9 cellular contexts compared by ENCODE assay signal in the genomic region with DNA sequence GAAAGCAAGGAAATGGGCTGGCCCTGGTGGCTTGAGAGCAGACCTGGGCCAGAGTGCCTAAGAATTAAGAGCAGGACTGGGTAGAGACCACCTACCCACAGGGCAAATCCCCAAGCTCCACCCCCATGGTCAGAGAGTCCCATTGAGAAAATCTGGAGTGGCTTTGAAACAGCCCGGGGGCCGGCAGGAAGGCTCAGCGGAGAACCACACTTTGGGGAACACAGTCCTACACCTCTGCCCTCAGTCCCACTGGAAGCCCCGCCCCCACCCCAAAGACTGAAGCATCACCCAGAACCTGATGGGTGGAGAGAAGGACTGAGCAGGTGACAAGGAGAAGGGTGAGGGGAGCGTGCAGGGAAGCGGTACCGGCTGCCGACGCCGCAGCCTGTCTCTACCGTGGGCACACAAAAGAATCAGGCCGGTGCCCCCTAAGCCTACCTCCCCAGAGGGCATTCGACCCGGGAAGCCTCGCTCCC. TPM values are rescaled to one million over a fixed set of nuclear protein-coding genes. Genes with fewer than 3 reads are reported as not detected.
DNase-seq lines count a peak whose midpoint lies in the region; ATAC-seq, FAIRE-seq and TF ChIP-seq lines count a peak whose summit lies in the region.
"Had no signal": no experiment of that assay in that cellular context is flagged by ENCODE, and none has a peak within 500 bp of the region (broad histone marks: within the 10 kb centered on the region; RNA-seq: fewer than 3 reads in every experiment).

No MANE protein-coding gene starts in this region.

- no peak overlapping the region for H2AK5ac ChIP-seq in H9 (ENCODE audit: insufficient read length, low read length)

- no peak overlapping the region for H2BK12ac ChIP-seq in H9 (ENCODE audit: insufficient read length, low read depth, low read length)

- H2BK15ac ChIP-seq in H9 (ENCODE audit: low read depth, low read length): no peak overlapping the region

- CTCF ChIA-PET in A673 (lab: Charles Lee): interaction anchor here (1.0 to 1.5 kb wide), 6 partner anchors 9 to 159 kb away, joined by 3 to 9 read pairs (median 4); partner anchors contain the start of genes ABCF2 and CHPF2
- CTCF ChIA-PET in K562 (lab: Yijun Ruan, JAX; ENCODE audit: low intra/inter-chr PET ratio): interaction anchor here (0.5 to 3.6 kb wide), 12 partner anchors 41 to 801 kb away, joined by 3 to 32 read pairs (median 4); no protein-coding TSS in a partner anchor
- CTCF ChIA-PET in GM10248 (lab: Yijun Ruan, JAX): interaction anchor here (0.8 to 6.6 kb wide), 38 partner anchors 8 to 388 kb away, joined by 3 to 78 read pairs (median 5); partner anchors contain the start of genes ABCF2, CHPF2 and GBX1

- H3K9me3 ChIP-seq in A673 (ENCODE audit: low read depth, low read length, poor library complexity, severe bottlenecking) (no peaks in the 10 kb centered on the region), H9 (ENCODE audit: control insufficient read depth, low read depth, low read length) (no peaks in the 10 kb centered on the region), K562 (replicated peaks; ENCODE audit: control insufficient read depth, insufficient read depth, low read depth, low read length) (no peaks in the 10 kb centered on the region), muscle layer of colon (ENCODE audit: low read length) (no peaks in the 10 kb centered on the region)
- H3K9me3 ChIP-seq: thyroid gland had no signal

- H3K27me3 ChIP-seq in A673 (replicated peaks; ENCODE audit: insufficient read depth, low read depth, low read length, poor library complexity): no peaks in the 10 kb centered on the region
- H3K27me3 ChIP-seq in H9 (ENCODE audit: insufficient read depth, low read length): peaks cover 12% of the 10 kb centered on the region; the same call in 1 of the 2 replicates
- H3K27me3 ChIP-seq in K562 (ENCODE audit: control insufficient read depth in 2 of 2, insufficient read depth in 2 of 2, low read length in 2 of 2): peaks cover 0 to 22% of the 10 kb centered on the region in 2 experiments; a peak in 2 of 5 replicates
- peaks cover 0 to 5% of the 10 kb centered on the region in 2 donors for H3K27me3 ChIP-seq in muscle layer of colon (ENCODE audit: control insufficient read depth in 1 of 2, insufficient read depth in 2 of 2, low read length in 2 of 2)
- H3K27me3 ChIP-seq: thyroid gland had no signal

- no peak overlapping the region for H3K27ac Mint-ChIP-seq in H9

- BruUV-seq in A673 (replicated peaks; lab: Mats Ljungman, UMichigan): no TSS peak
- BruUV-seq in K562 (replicated peaks; lab: Mats Ljungman, UMichigan): no TSS peak

- no peak overlapping the region for H4K8ac ChIP-seq in H9 (replicated peaks; ENCODE audit: insufficient read length, low read depth, low read length)

- H3K4me2 ChIP-seq in H9 (ENCODE audit: insufficient read depth, insufficient read length, low read length) (peak overlapping the region; percentile 59), K562 (ENCODE audit: insufficient read depth, low read length) (0 out of 2 replicates have a peak overlapping the region, but pooled peaks have one; percentile 6)

- H2BK20ac ChIP-seq in H9 (ENCODE audit: low read depth, low read length, poor library complexity, severe bottlenecking): no peak overlapping the region

- H3K14ac ChIP-seq in H9 (ENCODE audit: insufficient read depth, low read length): no peak overlapping the region

- no peak for TF ChIP-seq EP300 in K562 (IDR thresholded peaks at IDR 0.05; ENCODE audit: low read length)

- TF ChIP-seq CTCF in A673 (conservative IDR thresholded peaks at IDR 0.05; ENCODE audit: low read depth, low read length) (no peak), H9 (conservative IDR thresholded peaks at IDR 0.05) (no peak), K562 (IDR thresholded peaks at IDR 0.05 in 2 of 3, conservative IDR thresholded peaks at IDR 0.05 in 1 of 3; ENCODE audit: insufficient read depth in 2 of 3, low read depth in 1 of 3, low read length in 3 of 3) (0 out of 6 replicates have a peak, but pooled peaks of 1 of the 3 experiments have one; percentile 5), GM10248 (IDR thresholded peaks at IDR 0.05; ENCODE audit: control extremely low read depth, extremely low read depth, low read depth, missing control alignments) (no peak)

- no peak for TF ChIP-seq POLR2A in K562 (conservative IDR thresholded peaks at IDR 0.05)

- H3K23ac ChIP-seq in H9 (ENCODE audit: insufficient read length, low read depth, low read length): no peak overlapping the region

- intact Hi-C loops in A673 (cut with micrococcal nuclease; ENCODE audit: unreplicated experiment): no loop called here
- intact Hi-C loops in K562 (cut with micrococcal nuclease): loop anchor here (1.0 to 5.0 kb wide), 4 partner anchors 18 to 121 kb away; partner anchors contain the start of gene ABCF2

- H2BK5ac ChIP-seq in H9 (ENCODE audit: insufficient read length, low read length): no peak overlapping the region

- WGBS in H9 (ENCODE audit: extremely low coverage, insufficient read length, low lambda C conversion rate): no CpG with 5 or more reads among the region's 15 CpGs
- 19% methylated on average over 14 of the region's 15 CpGs for whole genome bisulfite sequencing in K562 (ENCODE audit: insufficient coverage, low coverage, missing lambda C conversion rate)

- H3K4me3 Mint-ChIP-seq in H9: peak overlapping the region; percentile 52 to 77

- POLR2A ChIA-PET in A673 (lab: Charles Lee; ENCODE audit: low non-redundant PET): no interaction called here
- POLR2A ChIA-PET in K562 (lab: Yijun Ruan, JAX): interaction anchor here (0.6 to 3.5 kb wide), 8 partner anchors 11 to 121 kb away, joined by 3 to 34 read pairs (median 3); partner anchors contain the start of genes ABCF2 and CHPF2
- POLR2A ChIA-PET in GM10248 (lab: Yijun Ruan, JAX): no interaction called here

- H2BK120ac ChIP-seq in H9 (ENCODE audit: low read depth, low read length, poor library complexity, severe bottlenecking): no peak overlapping the region

- H3K18ac ChIP-seq in H9 (ENCODE audit: insufficient read length, low read depth, low read length): no peak overlapping the region

- H3K4ac ChIP-seq in H9 (ENCODE audit: low read depth, low read length): no peak overlapping the region

- no peak overlapping the region for H4K5ac ChIP-seq in H9 (ENCODE audit: insufficient read length, low read depth, low read length)

- H2AFZ ChIP-seq in H9 (ENCODE audit: low read length): no peak overlapping the region
- no peak overlapping the region for H2AFZ ChIP-seq in K562 (ENCODE audit: low read depth, low read length)

- TF ChIP-seq RAD21 in K562 (CRISPR knock-in tag; conservative IDR thresholded peaks at IDR 0.05 in 1 of 2, IDR thresholded peaks at IDR 0.05 in 1 of 2): no peak

- H3K79me1 ChIP-seq in H9 (ENCODE audit: insufficient read depth, low read depth, low read length, poor library complexity, severe bottlenecking): no peaks in the 10 kb centered on the region

- DNase-seq in A673 (ENCODE audit: low spot score) (no peak), H9 (peak; percentile 56), K562 (ENCODE audit: extremely low read depth in 1 of 4, low spot score in 3 of 4) (no peak), GM10248 (ENCODE audit: extremely low spot score) (no peak)

- H3K4me1 ChIP-seq in A673 (ENCODE audit: insufficient read depth, low read length, poor library complexity, severe bottlenecking) (peaks cover 56% of the 10 kb centered on the region), H9 (ENCODE audit: insufficient read depth, low read length) (peaks cover under 1% of the 10 kb centered on the region; the same call in 1 of the 2 replicates), K562 (replicated peaks in 1 of 2; ENCODE audit: control insufficient read depth in 2 of 2, insufficient read depth in 2 of 2, low read length in 2 of 2) (peaks cover 32 to 69% of the 10 kb centered on the region in 2 experiments), muscle layer of colon (ENCODE audit: insufficient read depth, low read length) (peaks cover 48% of the 10 kb centered on the region)

- H4K20me1 ChIP-seq in H9 (ENCODE audit: control insufficient read depth, insufficient read depth, insufficient read length) (no peaks in the 10 kb centered on the region), K562 (replicated peaks; ENCODE audit: control insufficient read depth, insufficient read depth, low read length) (peaks cover 36% of the 10 kb centered on the region)

- peaks cover 41 to 51% of the 10 kb centered on the region in 2 experiments for H3K4me1 Mint-ChIP-seq in H9

- peak overlapping the region; percentile 44 for H3K4me3 ChIP-seq in A673 (ENCODE audit: low read depth, low read length, poor library complexity, severe bottlenecking)
- 0 out of 2 replicates have a peak overlapping the region, but pooled peaks have one; percentile 15 for H3K4me3 ChIP-seq in K562
- H3K4me3 ChIP-seq in muscle layer of colon (ENCODE audit: low read depth in 1 of 2, low read length in 2 of 2): peak overlapping the region; percentile 3 to 53

- peaks cover 8% of the 10 kb centered on the region for H3K9me1 ChIP-seq in K562 (ENCODE audit: control insufficient read depth, insufficient read depth, low read length)

- no peak for FAIRE-seq in K562 (lab: Jason Lieb, UNC)

- no peak overlapping the region for H3K56ac ChIP-seq in H9 (ENCODE audit: insufficient read length, low read depth, low read length)

- no peaks in the 10 kb centered on the region; a peak in 1 of 5 replicates for H3K9me3 Mint-ChIP-seq in H9

- H3K36me3 Mint-ChIP-seq in H9 (ENCODE audit: insufficient read depth in 1 of 3, low read depth in 3 of 3): peaks cover 0 to 2% (median 2%) of the 10 kb centered on the region in 3 experiments; a peak in 4 of 7 replicates

- H3K27me3 Mint-ChIP-seq in H9 (ENCODE audit: low read depth): peaks cover 61% of the 10 kb centered on the region

- H4K91ac ChIP-seq in H9 (ENCODE audit: insufficient read length, low read depth, low read length): no peak overlapping the region

- ATAC-seq in K562: no peak
- no peak for ATAC-seq in GM21619 (IDR thresholded peaks at IDR 0.05; ENCODE audit: unreplicated experiment)
- no peak for ATAC-seq in HG03469 (IDR thresholded peaks at IDR 0.05; ENCODE audit: unreplicated experiment)
- no peak for ATAC-seq in HG03342 (IDR thresholded peaks at IDR 0.05; ENCODE audit: unreplicated experiment)

- H3T11ph ChIP-seq in H9 (ENCODE audit: low read length): no peak overlapping the region

- H3K27ac ChIP-seq in A673 (ENCODE audit: low read depth, low read length, poor library complexity, severe bottlenecking) (no peak overlapping the region), H9 (ENCODE audit: insufficient read length, low read depth, low read length) (no peak overlapping the region), K562 (ENCODE audit: extremely low read depth, low read depth, low read length) (no peak overlapping the region), muscle layer of colon (ENCODE audit: low read depth, low read length) (no peak overlapping the region)
- H3K27ac ChIP-seq: thyroid gland had no signal

- H3K9ac ChIP-seq in H9 (ENCODE audit: extremely low read depth, insufficient read length, low read length) (no peak overlapping the region), K562 (ENCODE audit: insufficient read depth in 1 of 2, low read depth in 2 of 2, low read length in 2 of 2) (peak overlapping the region in 1 of 2 experiments; percentile 39; a peak in 2 of 4 replicates), muscle layer of colon (ENCODE audit: low read length) (no peak overlapping the region)

- H3K23me2 ChIP-seq in H9 (ENCODE audit: insufficient read length, low read depth, low read length, poor library complexity, severe bottlenecking): peaks cover 11% of the 10 kb centered on the region

- in situ Hi-C loops in K562 (cut with MboI): no loop called here

- H3K79me2 ChIP-seq in H9 (ENCODE audit: insufficient read depth, low read length): no peaks in the 10 kb centered on the region
- no peaks in the 10 kb centered on the region for H3K79me2 ChIP-seq in K562 (ENCODE audit: control insufficient read depth, insufficient read depth, low read length)

- H3K36me3 ChIP-seq in A673 (ENCODE audit: insufficient read depth, low read length, poor library complexity, severe bottlenecking) (peaks cover 20% of the 10 kb centered on the region), K562 (ENCODE audit: control insufficient read depth, insufficient read depth, low read length) (no peaks in the 10 kb centered on the region), muscle layer of colon (ENCODE audit: insufficient read depth, low read length) (peaks cover 23% of the 10 kb centered on the region)

RNA-seq across cellular contexts. Expression of gene SMARCD3, which starts 3.6 kb away (rescaled TPM):
- total RNA-seq in A673 (2021) (44.8 and 52.1 TPM in 2 replicates), H9 (2021) (4.7 and 5.0 TPM in 2 replicates), K562 (2014; rRNA removed) (2.2 and 2.9 TPM in 2 replicates), K562 (2014; rRNA removed; fragmentation: Illumina TruSeq; extraction: Trizol) (1.2 and 1.3 TPM in 2 replicates), K562 (2015; rRNA removed; fragmentation: Illumina TruSeq; extraction: Trizol) (1.5 and 1.8 TPM in 2 replicates), K562 (2021) (2.3 and 3.6 TPM in 2 replicates)
- 10.6 and 29.3 TPM in 2 replicates for total RNA-seq in K562 (2011; cell fraction: chromatin; rRNA removed; ENCODE audit: low replicate concordance)
- total RNA-seq in K562 (2011; cell fraction: nucleolus; rRNA removed): 11.1 and 13.0 TPM in 2 replicates
- 9.4 and 19.5 TPM in 2 replicates for total RNA-seq in K562 (2011; cell fraction: nucleoplasm; rRNA removed)
- polyA plus RNA-seq in K562 (2011; rRNA removed) (2.7 and 4.6 TPM in 2 replicates), K562 (2014; fragmentation: Illumina TruSeq; extraction: Trizol) (1.9 and 2.6 TPM in 2 replicates), K562 (2014; fragmentation: Nextera tagmentation; extraction: Ambion mirVana) (under 1 TPM; 0.43 to 0.46 TPM), K562 (2014; rRNA removed) (2.6 and 3.0 TPM in 2 replicates)
- 3.2 and 4.4 TPM in 2 replicates for polyA plus RNA-seq in K562 (2011; cell fraction: cytosol; rRNA removed)
- 26.3 and 28.4 TPM in 2 replicates for polyA plus RNA-seq in K562 (2011; cell fraction: nucleus; rRNA removed)
- polyA plus RNA-seq in K562 (2012): 6.9 and 15.2 TPM in 2 replicates
- polyA minus RNA-seq in K562 (2011; rRNA and poly(A)+ RNA removed): 1.2 and 1.3 TPM in 2 replicates
- 1.9 and 2.6 TPM in 2 replicates for polyA minus RNA-seq in K562 (2011; cell fraction: cytosol; rRNA and poly(A)+ RNA removed)
- polyA minus RNA-seq in K562 (2011; cell fraction: nucleus; rRNA and poly(A)+ RNA removed): 3.0 and 3.2 TPM in 2 replicates

RNA-seq across cellular contexts. Expression of gene CHPF2, which starts 12.6 kb away (rescaled TPM):
- 22.5 and 27.1 TPM in 2 replicates for total RNA-seq in A673 (2021)
- 25.7 and 28.1 TPM in 2 replicates for total RNA-seq in H9 (2021)
- total RNA-seq in K562 (2011; cell fraction: chromatin; rRNA removed; ENCODE audit: low replicate concordance): 109 and 238 TPM in 2 replicates
- total RNA-seq in K562 (2011; cell fraction: nucleolus; rRNA removed): 182 and 210 TPM in 2 replicates
- 98.1 and 129 TPM in 2 replicates for total RNA-seq in K562 (2011; cell fraction: nucleoplasm; rRNA removed)
- 18.8 and 21.4 TPM in 2 replicates for total RNA-seq in K562 (2014; rRNA removed)
- 6.1 and 7.1 TPM in 2 replicates for total RNA-seq in K562 (2014; rRNA removed; fragmentation: Illumina TruSeq; extraction: Trizol)
- 12.0 and 13.1 TPM in 2 replicates for total RNA-seq in K562 (2015; rRNA removed; fragmentation: Illumina TruSeq; extraction: Trizol)
- 29.7 and 32.8 TPM in 2 replicates for total RNA-seq in K562 (2021)
- polyA plus RNA-seq in K562 (2011; rRNA removed): 10.5 and 14.3 TPM in 2 replicates
- polyA plus RNA-seq in K562 (2011; cell fraction: cytosol; rRNA removed): 10.5 and 18.5 TPM in 2 replicates
- polyA plus RNA-seq in K562 (2011; cell fraction: nucleus; rRNA removed): 112 and 142 TPM in 2 replicates
- 13.7 and 35.4 TPM in 2 replicates for polyA plus RNA-seq in K562 (2012)
- 8.4 and 10.8 TPM in 2 replicates for polyA plus RNA-seq in K562 (2014; fragmentation: Illumina TruSeq; extraction: Trizol)
- under 1 TPM; 0.08 to 0.24 TPM for polyA plus RNA-seq in K562 (2014; fragmentation: Nextera tagmentation; extraction: Ambion mirVana)
- 17.8 and 18.3 TPM in 2 replicates for polyA plus RNA-seq in K562 (2014; rRNA removed)
- polyA minus RNA-seq in K562 (2011; rRNA and poly(A)+ RNA removed): 16.5 and 17.8 TPM in 2 replicates
- 16.9 and 19.6 TPM in 2 replicates for polyA minus RNA-seq in K562 (2011; cell fraction: cytosol; rRNA and poly(A)+ RNA removed)
- 86.3 and 114 TPM in 2 replicates for polyA minus RNA-seq in K562 (2011; cell fraction: nucleus; rRNA and poly(A)+ RNA removed)

RNA-seq across cellular contexts. Expression of gene ABCF2, which starts 17.9 kb away (rescaled TPM):
- total RNA-seq in A673 (2021) (65.5 and 69.0 TPM in 2 replicates), H9 (2021) (70.1 and 70.5 TPM in 2 replicates), K562 (2014; rRNA removed) (117 and 145 TPM in 2 replicates), K562 (2014; rRNA removed; fragmentation: Illumina TruSeq; extraction: Trizol) (79.5 and 110 TPM in 2 replicates), K562 (2015; rRNA removed; fragmentation: Illumina TruSeq; extraction: Trizol) (113 TPM in 2 replicates), K562 (2021) (122 and 129 TPM in 2 replicates)
- 65.4 and 103 TPM in 2 replicates for total RNA-seq in K562 (2011; cell fraction: chromatin; rRNA removed; ENCODE audit: low replicate concordance)
- 49.7 and 54.7 TPM in 2 replicates for total RNA-seq in K562 (2011; cell fraction: nucleolus; rRNA removed)
- 43.1 and 48.4 TPM in 2 replicates for total RNA-seq in K562 (2011; cell fraction: nucleoplasm; rRNA removed)
- polyA plus RNA-seq in K562 (2011; rRNA removed) (43.1 and 62.1 TPM in 2 replicates), K562 (2014; fragmentation: Illumina TruSeq; extraction: Trizol) (165 and 177 TPM in 2 replicates), K562 (2014; fragmentation: Nextera tagmentation; extraction: Ambion mirVana) (100 to 1,000 TPM; 103 to 224 TPM), K562 (2014; rRNA removed) (88.2 and 97.5 TPM in 2 replicates)
- 54.5 and 89.8 TPM in 2 replicates for polyA plus RNA-seq in K562 (2011; cell fraction: cytosol; rRNA removed)
- polyA plus RNA-seq in K562 (2011; cell fraction: nucleus; rRNA removed): 36.6 and 65.1 TPM in 2 replicates
- polyA plus RNA-seq in K562 (2012): 64.0 and 75.1 TPM in 2 replicates
- polyA minus RNA-seq in K562 (2011; rRNA and poly(A)+ RNA removed): 49.7 and 116 TPM in 2 replicates
- polyA minus RNA-seq in K562 (2011; cell fraction: cytosol; rRNA and poly(A)+ RNA removed): 23.5 and 52.3 TPM in 2 replicates
- polyA minus RNA-seq in K562 (2011; cell fraction: nucleus; rRNA and poly(A)+ RNA removed): 17.1 and 26.5 TPM in 2 replicates

RNA-seq across cellular contexts. Expression of gene H2BK1, which starts 34.6 kb away (rescaled TPM):
- not detected in 2 replicates for total RNA-seq in A673 (2021)
- 0.97 TPM in 1 of 2 replicates, not detected in the other for total RNA-seq in H9 (2021)
- 1.00 TPM in 1 of 2 replicates, not detected in the other for total RNA-seq in K562 (2011; cell fraction: chromatin; rRNA removed; ENCODE audit: low replicate concordance)
- total RNA-seq in K562 (2011; cell fraction: nucleolus; rRNA removed): 1.6 and 4.0 TPM in 2 replicates
- total RNA-seq in K562 (2011; cell fraction: nucleoplasm; rRNA removed): 1.2 TPM in 1 of 2 replicates, not detected in the other
- not detected in 2 replicates for total RNA-seq in K562 (2014; rRNA removed)
- total RNA-seq in K562 (2014; rRNA removed; fragmentation: Illumina TruSeq; extraction: Trizol): not detected in 2 replicates
- not detected in 2 replicates for total RNA-seq in K562 (2015; rRNA removed; fragmentation: Illumina TruSeq; extraction: Trizol)
- not detected in 2 replicates for total RNA-seq in K562 (2021)
- not detected in 2 replicates for polyA plus RNA-seq in K562 (2011; rRNA removed)
- polyA plus RNA-seq in K562 (2011; cell fraction: cytosol; rRNA removed): not detected in 2 replicates
- polyA plus RNA-seq in K562 (2011; cell fraction: nucleus; rRNA removed): 0.53 TPM in 1 of 2 replicates, not detected in the other
- polyA plus RNA-seq in K562 (2012): not detected in 2 replicates
- polyA plus RNA-seq in K562 (2014; fragmentation: Illumina TruSeq; extraction: Trizol): not detected in 2 replicates
- not detected for polyA plus RNA-seq in K562 (2014; fragmentation: Nextera tagmentation; extraction: Ambion mirVana)
- not detected in 2 replicates for polyA plus RNA-seq in K562 (2014; rRNA removed)
- not detected in 2 replicates for polyA minus RNA-seq in K562 (2011; rRNA and poly(A)+ RNA removed)
- not detected in 2 replicates for polyA minus RNA-seq in K562 (2011; cell fraction: cytosol; rRNA and poly(A)+ RNA removed)
- not detected in 2 replicates for polyA minus RNA-seq in K562 (2011; cell fraction: nucleus; rRNA and poly(A)+ RNA removed)
- total RNA-seq: thyroid gland had no signal

RNA-seq across cellular contexts. Expression of gene ASB10, which starts 57.9 kb away (rescaled TPM):
- not detected in 2 replicates for total RNA-seq in A673 (2021)
- not detected in 2 replicates for total RNA-seq in H9 (2021)
- total RNA-seq in K562 (2011; cell fraction: chromatin; rRNA removed; ENCODE audit: low replicate concordance): not detected in 2 replicates
- total RNA-seq in K562 (2011; cell fraction: nucleolus; rRNA removed): not detected in 2 replicates
- total RNA-seq in K562 (2011; cell fraction: nucleoplasm; rRNA removed): not detected in 2 replicates
- total RNA-seq in K562 (2014; rRNA removed): not detected in 2 replicates
- total RNA-seq in K562 (2014; rRNA removed; fragmentation: Illumina TruSeq; extraction: Trizol): not detected in 2 replicates
- not detected in 2 replicates for total RNA-seq in K562 (2015; rRNA removed; fragmentation: Illumina TruSeq; extraction: Trizol)
- not detected in 2 replicates for total RNA-seq in K562 (2021)
- polyA plus RNA-seq in K562 (2011; rRNA removed): not detected in 2 replicates
- not detected in 2 replicates for polyA plus RNA-seq in K562 (2011; cell fraction: cytosol; rRNA removed)
- polyA plus RNA-seq in K562 (2011; cell fraction: nucleus; rRNA removed): not detected in 2 replicates
- polyA plus RNA-seq in K562 (2012): not detected in 2 replicates
- not detected in 2 replicates for polyA plus RNA-seq in K562 (2014; fragmentation: Illumina TruSeq; extraction: Trizol)
- not detected for polyA plus RNA-seq in K562 (2014; fragmentation: Nextera tagmentation; extraction: Ambion mirVana)
- polyA plus RNA-seq in K562 (2014; rRNA removed): not detected in 2 replicates
- polyA minus RNA-seq in K562 (2011; rRNA and poly(A)+ RNA removed): not detected in 2 replicates
- not detected in 2 replicates for polyA minus RNA-seq in K562 (2011; cell fraction: cytosol; rRNA and poly(A)+ RNA removed)
- not detected in 2 replicates for polyA minus RNA-seq in K562 (2011; cell fraction: nucleus; rRNA and poly(A)+ RNA removed)
- total RNA-seq: thyroid gland had no signal
